In genomic region chr17:5772720-5773119, GRCh38 we compare ENCODE assay signal across 30 cellular contexts.
A peak's percentile ranks its signal among the peaks of the same experiment; 100 is the strongest.
DNase-seq lines count a peak whose midpoint lies in the region; ATAC-seq, FAIRE-seq and TF ChIP-seq lines count a peak whose summit lies in the region.
"Had no signal": no experiment of that assay in that cellular context is flagged by ENCODE, and none has a peak within 500 bp of the region (broad histone marks: within the 10 kb centered on the region; RNA-seq: fewer than 3 reads in every experiment).

No MANE protein-coding gene starts in this region.

- no peak overlapping the region for H2AFZ ChIP-seq in K562 (ENCODE audit: low read depth, low read length)
- no peak overlapping the region for H2AFZ ChIP-seq in mesenchymal stem cell (ENCODE audit: low read depth, low read length)
- H2AFZ ChIP-seq: hepatocyte had no signal

- H3K9me3 ChIP-seq in K562 (replicated peaks; ENCODE audit: control insufficient read depth, insufficient read depth, low read depth, low read length) (no peaks in the 10 kb centered on the region), mesenchymal stem cell (ENCODE audit: control insufficient read depth, low read length) (no peaks in the 10 kb centered on the region), testis (no peaks in the 10 kb centered on the region)
- H3K9me3 ChIP-seq: Caco-2, gastroesophageal sphincter, left ventricle myocardium inferior, pancreas, right lobe of liver, suprapubic skin had no signal

- H3K9ac ChIP-seq in K562 (ENCODE audit: insufficient read depth in 1 of 2, low read depth in 2 of 2, low read length in 2 of 2), result no peak overlapping the region
- no peak overlapping the region for H3K9ac ChIP-seq in mesenchymal stem cell (ENCODE audit: low read length)

- ATAC-seq in K562, result no peak
- ATAC-seq: activated CD8-positive, alpha-beta T cell treated with anti-CD3 and anti-CD28 coated beads for 36 hours; gastroesophageal sphincter; naive thymus-derived CD8-positive, alpha-beta T cell; pancreas had no signal

- H3K4me3 ChIP-seq in K562, result no peak overlapping the region
- H3K4me3 ChIP-seq in mesenchymal stem cell (ENCODE audit: insufficient read depth in 1 of 2, low read depth in 1 of 2, low read length in 2 of 2), result no peak overlapping the region
- H3K4me3 ChIP-seq in testis, result peak overlapping the region; percentile 12 to 26
- H3K4me3 ChIP-seq: gastroesophageal sphincter, hepatocyte, left ventricle myocardium inferior, pancreas, right lobe of liver, suprapubic skin had no signal

- no peak overlapping the region for H4K91ac ChIP-seq in mesenchymal stem cell (ENCODE audit: low read length)

- H3K79me2 ChIP-seq in K562 (ENCODE audit: control insufficient read depth, insufficient read depth, low read length), result no peaks in the 10 kb centered on the region
- H3K79me2 ChIP-seq: hepatocyte had no signal

- TF ChIP-seq POLR2A in K562 (conservative IDR thresholded peaks at IDR 0.05) (no peak), testis (IDR thresholded peaks at IDR 0.05) (no peak)

- no peaks in the 10 kb centered on the region for H3K4me1 ChIP-seq in K562 (replicated peaks in 1 of 2; ENCODE audit: control insufficient read depth in 2 of 2, insufficient read depth in 2 of 2, low read length in 2 of 2)
- peaks cover 18% of the 10 kb centered on the region for H3K4me1 ChIP-seq in mesenchymal stem cell (ENCODE audit: control insufficient read depth, insufficient read depth, low read depth, low read length)
- H3K4me1 ChIP-seq in testis, result no peaks in the 10 kb centered on the region
- H3K4me1 ChIP-seq: Caco-2, gastroesophageal sphincter, left ventricle myocardium inferior, pancreas, right lobe of liver, suprapubic skin had no signal

- H4K8ac ChIP-seq in mesenchymal stem cell (ENCODE audit: low read length), result no peak overlapping the region

- POLR2A ChIA-PET in K562 (lab: Yijun Ruan, JAX), result no interaction called here

- TF ChIP-seq RAD21 in K562 (CRISPR knock-in tag; conservative IDR thresholded peaks at IDR 0.05 in 1 of 2, IDR thresholded peaks at IDR 0.05 in 1 of 2), result no peak

- H3K27me3 ChIP-seq in K562 (ENCODE audit: control insufficient read depth in 2 of 2, insufficient read depth in 2 of 2, low read length in 2 of 2) (peaks cover 0 to 8% of the 10 kb centered on the region in 2 experiments; a peak in 2 of 5 replicates), mesenchymal stem cell (ENCODE audit: control insufficient read depth in 1 of 2, insufficient read depth in 1 of 2, low read length in 2 of 2) (peaks cover 0 to 56% of the 10 kb centered on the region in 2 experiments), testis (no peaks in the 10 kb centered on the region)
- H3K27me3 ChIP-seq: pancreas, right lobe of liver had no signal

- FAIRE-seq in K562 (lab: Jason Lieb, UNC), result no peak
- FAIRE-seq: GM12891, H1, pancreas had no signal

- no peak overlapping the region for H3K18ac ChIP-seq in mesenchymal stem cell (ENCODE audit: low read depth in 1 of 2, low read length in 2 of 2)

- no peaks in the 10 kb centered on the region for H3K9me1 ChIP-seq in K562 (ENCODE audit: control insufficient read depth, insufficient read depth, low read length)

- WGBS in K562 (ENCODE audit: insufficient coverage, low coverage, missing lambda C conversion rate), result 0% methylated on average over 8 of the region's 13 CpGs
- WGBS in mesenchymal stem cell, result 64% methylated on average over 13 of the region's 13 CpGs
- 61 to 69% methylated on average over 12 to 13 of the region's 13 CpGs for WGBS in testis, 2 donors

- H3K36me3 ChIP-seq in K562 (ENCODE audit: control insufficient read depth, insufficient read depth, low read length) (no peaks in the 10 kb centered on the region), mesenchymal stem cell (ENCODE audit: control insufficient read depth in 1 of 2, insufficient read depth in 2 of 2, low read depth in 1 of 2, low read length in 2 of 2) (no peaks in the 10 kb centered on the region), testis (ENCODE audit: low read depth, missing control alignments) (no peaks in the 10 kb centered on the region)
- H3K36me3 ChIP-seq: gastroesophageal sphincter, left ventricle myocardium inferior, pancreas, right lobe of liver, suprapubic skin had no signal

- no peak overlapping the region for H3K4ac ChIP-seq in mesenchymal stem cell (ENCODE audit: low read depth in 1 of 2, low read length in 2 of 2)

- no peak overlapping the region for H2BK120ac ChIP-seq in mesenchymal stem cell (ENCODE audit: low read depth, low read length)

- BruUV-seq in K562 (replicated peaks; lab: Mats Ljungman, UMichigan), result no TSS peak

- no peak for TF ChIP-seq CTCF in K562 (IDR thresholded peaks at IDR 0.05 in 2 of 3, conservative IDR thresholded peaks at IDR 0.05 in 1 of 3; ENCODE audit: insufficient read depth in 2 of 3, low read depth in 1 of 3, low read length in 3 of 3)
- TF ChIP-seq CTCF in testis (IDR thresholded peaks at IDR 0.05), result no peak

- H3K4me2 ChIP-seq in K562 (ENCODE audit: insufficient read depth, low read length) (no peak overlapping the region), mesenchymal stem cell (ENCODE audit: low read length, poor library complexity, severe bottlenecking) (no peak overlapping the region)
- H3K4me2 ChIP-seq: hepatocyte had no signal

- no peak overlapping the region for H3K23ac ChIP-seq in mesenchymal stem cell (ENCODE audit: low read length in 2 of 2)

- no peak overlapping the region for H2BK12ac ChIP-seq in mesenchymal stem cell (ENCODE audit: low read length in 2 of 2)

- H3K27ac ChIP-seq in K562 (ENCODE audit: extremely low read depth, low read depth, low read length), result no peak overlapping the region
- H3K27ac ChIP-seq in mesenchymal stem cell (ENCODE audit: low read length, poor library complexity, severe bottlenecking), result no peak overlapping the region
- H3K27ac ChIP-seq in testis, result no peak overlapping the region
- H3K27ac ChIP-seq: C4-2B, gastroesophageal sphincter, hepatocyte, left ventricle myocardium inferior, pancreas, right lobe of liver, suprapubic skin had no signal

- intact Hi-C loops in K562 (cut with micrococcal nuclease), result no loop called here
- intact Hi-C loops in testis (cut with DNase I; ENCODE audit: low total_unique reads), result no loop called here

- H4K20me1 ChIP-seq in K562 (replicated peaks; ENCODE audit: control insufficient read depth, insufficient read depth, low read length), result no peaks in the 10 kb centered on the region

- H2BK15ac ChIP-seq in mesenchymal stem cell (ENCODE audit: low read depth, poor library complexity, severe bottlenecking), result no peak overlapping the region

- H3K14ac ChIP-seq in mesenchymal stem cell (ENCODE audit: low read length in 2 of 2), result no peak overlapping the region

- in situ Hi-C loops in K562 (cut with MboI), result no loop called here

- no peaks in the 10 kb centered on the region for H3K79me1 ChIP-seq in mesenchymal stem cell (replicated peaks; ENCODE audit: low read length, poor library complexity, severe bottlenecking)

- TF ChIP-seq EP300 in K562 (IDR thresholded peaks at IDR 0.05; ENCODE audit: low read length), result no peak

- no peak overlapping the region for H2AK5ac ChIP-seq in mesenchymal stem cell (ENCODE audit: low read length, severe bottlenecking)

- DNase-seq in HuH-7 (ENCODE audit: low spot score) (peak; percentile 16), K562 (ENCODE audit: extremely low read depth in 1 of 4, low spot score in 3 of 4) (peak in 1 of 4 experiments; percentile 1), mesenchymal stem cell (peak; percentile 87), testis (no peak), GM19238 (ENCODE audit: insufficient read length, low spot score) (no peak), NCI-H2196 (lab: John Stamatoyannopoulos, UW; ENCODE audit: unreplicated experiment) (no peak)
- DNase-seq in activated T-cell treated with anti-CD3 and anti-CD28 coated beads, Interleukin-2, amount 50 U/mL, for 1 hour, result no peak
- DNase-seq: activated CD4-positive, alpha-beta T cell treated with anti-CD3 and anti-CD28 coated beads for 1 hour; activated CD8-positive, alpha-beta T cell treated with anti-CD3 and anti-CD28 coated beads for 36 hours; activated naive CD8-positive, alpha-beta T cell treated with anti-CD3 and anti-CD28 coated beads for 36 hours; aorta; Caco-2; caudate nucleus; immature natural killer cell; KG1; left ventricle myocardium inferior; midbrain; naive thymus-derived CD8-positive, alpha-beta T cell; NCI-H1436 treated with DMSO at 0.1 percent for 48 hours; NCI-H82; pancreas; right lobe of liver; stimulated activated CD4-positive, alpha-beta T cell treated with anti-CD3 and anti-CD28 coated beads, Interleukin-15, amount 100 ng/mL, for 24 hours; stimulated activated naive CD4-positive, alpha-beta T cell had no signal

- no peak overlapping the region for H2BK5ac ChIP-seq in mesenchymal stem cell (ENCODE audit: low read depth, low read length, poor library complexity, severe bottlenecking)

- CTCF ChIA-PET in K562 (lab: Yijun Ruan, JAX; ENCODE audit: low intra/inter-chr PET ratio), result no interaction called here

TF ChIP-seq in K562, 482 proteins besides CTCF, POLR2A, EP300 and RAD21:
- TF ChIP-seq SRF (CRISPR knock-in tag; IDR thresholded peaks at IDR 0.05) (peak in 1 of 2 experiments; percentile 68; a peak in 1 of 4 replicates), HES1 (IDR thresholded peaks at IDR 0.05; ENCODE audit: low read depth) (peak; percentile 62; the same call in 1 of the 2 replicates), GABPA (tag; conservative IDR thresholded peaks at IDR 0.05; ENCODE audit: low read depth) (peak; percentile 47), ETV1 (tag; conservative IDR thresholded peaks at IDR 0.05; ENCODE audit: low read depth) (peak; percentile 77), ZNF766 (CRISPR knock-in tag; conservative IDR thresholded peaks at IDR 0.05) (no peak)

Comparison
In these comparisons a context has a peak if more than half of its experiments do, and no peak if none do; other contexts are left out.
1. DNase-seq: peak in HuH-7 (single experiment) and mesenchymal stem cell (single experiment); none in testis (single experiment), activated T-cell treated with anti-CD3 and anti-CD28 coated beads, Interleukin-2, amount 50 U/mL, for 1 hour (single experiment), GM19238 (single experiment) and NCI-H2196 (single experiment).
2. H3K4me3 ChIP-seq: peak in testis (2 of 2); none in K562 (single experiment) and mesenchymal stem cell (0 of 2).